25 cellular contexts compared by ENCODE assay signal in the genomic region with DNA sequence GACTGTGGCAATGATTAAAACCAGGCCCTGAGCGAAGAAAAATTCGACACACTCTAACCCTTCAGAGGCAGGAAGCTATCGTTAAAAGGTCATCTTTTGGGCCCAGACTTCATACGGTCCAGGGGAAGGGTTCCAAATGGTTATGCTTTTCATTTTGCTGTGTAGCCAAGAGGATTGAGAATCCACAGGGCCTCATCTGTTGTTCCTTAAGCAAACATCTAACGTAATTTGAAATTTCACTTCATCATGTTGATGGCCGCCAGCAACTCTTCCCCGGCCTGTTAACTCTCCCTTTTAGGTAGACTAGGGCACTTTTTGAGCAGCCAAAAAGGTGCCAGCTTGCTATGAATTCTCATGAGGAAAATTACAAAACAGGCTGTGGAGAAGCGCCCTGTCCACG.
A peak's percentile ranks its signal among the peaks of the same experiment; 100 is the strongest.
DNase-seq lines count a peak whose midpoint lies in the region; ATAC-seq and TF ChIP-seq lines count a peak whose summit lies in the region.
"Had no signal": no experiment of that assay in that cellular context is flagged by ENCODE, and none has a peak within 500 bp of the region (broad histone marks: within the 10 kb centered on the region; RNA-seq: fewer than 3 reads in every experiment).

No MANE protein-coding gene starts in this region.

- H3F3A ChIP-seq in neural progenitor cell (ENCODE audit: low read depth), result peaks cover 44% of the 10 kb centered on the region

- H3K36me3 ChIP-seq in ectodermal cell (ENCODE audit: control insufficient read depth, insufficient read depth, low read length), result no peaks in the 10 kb centered on the region
- no peaks in the 10 kb centered on the region for H3K36me3 ChIP-seq in hepatocyte (replicated peaks; ENCODE audit: insufficient read depth, low read depth)
- no peaks in the 10 kb centered on the region for H3K36me3 ChIP-seq in neural progenitor cell
- H3K36me3 ChIP-seq in stomach smooth muscle (ENCODE audit: control insufficient read depth in 2 of 2, insufficient read depth in 2 of 2, low read length in 2 of 2), result no peaks in the 10 kb centered on the region
- H3K36me3 ChIP-seq in vagina, result no peaks in the 10 kb centered on the region
- H3K36me3 ChIP-seq: BLaER1 treated with 17β-estradiol and CSF1 and Interleukin-3, amounts not matched to agents 10 nM and 100 nM; HAP-1 had no signal

- WGBS in ectodermal cell, 2 experiments, result 79 to 81% methylated on average over 9 of the region's 9 CpGs
- WGBS in hepatocyte (ENCODE audit: low lambda C conversion rate, missing lambda C conversion rate), result 60% methylated on average over 9 of the region's 9 CpGs

- no peak for TF ChIP-seq POLR2A in vagina (IDR thresholded peaks at IDR 0.05)

- H3K4me3 ChIP-seq in ectodermal cell (ENCODE audit: insufficient read depth, low read depth, low read length) (no peak overlapping the region), hepatocyte (no peak overlapping the region), neural progenitor cell (no peak overlapping the region), stomach smooth muscle (ENCODE audit: low read length in 2 of 2) (peak overlapping the region in 1 of 2 donors; percentile 18), vagina (no peak overlapping the region)
- H3K4me3 ChIP-seq: A549; BLaER1 treated with 17β-estradiol and CSF1 and Interleukin-3, amounts not matched to agents 10 nM and 100 nM; GM23338; HAP-1 had no signal

- intact Hi-C loops in vagina (cut with DNase I), result no loop called here

- H3K4me2 ChIP-seq in hepatocyte (no peak overlapping the region), neural progenitor cell (no peak overlapping the region)
- H3K4me2 ChIP-seq: A549; BLaER1 treated with 17β-estradiol and CSF1 and Interleukin-3, amounts not matched to agents 10 nM and 100 nM had no signal

- peak overlapping the region; percentile 76 for H3K27ac Mint-ChIP-seq in neural progenitor cell
- H3K27ac Mint-ChIP-seq: CD4-positive, alpha-beta memory T cell; GM23338; HFFc6 had no signal

- H3K9me3 ChIP-seq in ectodermal cell (ENCODE audit: control insufficient read depth, low read length) (no peaks in the 10 kb centered on the region), hepatocyte (ENCODE audit: low read depth) (no peaks in the 10 kb centered on the region), neural progenitor cell (ENCODE audit: low read depth) (no peaks in the 10 kb centered on the region), stomach smooth muscle (ENCODE audit: control insufficient read depth in 2 of 2, low read length in 2 of 2) (no peaks in the 10 kb centered on the region), vagina (no peaks in the 10 kb centered on the region)
- H3K9me3 ChIP-seq: A549; BLaER1 treated with 17β-estradiol and CSF1 and Interleukin-3, amounts not matched to agents 10 nM and 100 nM; HAP-1 had no signal

- H3K9ac ChIP-seq in neural progenitor cell, result no peak overlapping the region
- peak overlapping the region in 1 of 2 donors; percentile 21 for H3K9ac ChIP-seq in stomach smooth muscle (ENCODE audit: low read length in 2 of 2)
- H3K9ac ChIP-seq: BLaER1 treated with 17β-estradiol and CSF1 and Interleukin-3, amounts not matched to agents 10 nM and 100 nM had no signal

- peaks cover 6% of the 10 kb centered on the region for H3K27me3 Mint-ChIP-seq in neural progenitor cell (ENCODE audit: insufficient read depth, low read depth)

- ATAC-seq in HG02981 (IDR thresholded peaks at IDR 0.05; ENCODE audit: unreplicated experiment), result no peak
- no peak for ATAC-seq in HG03175 (IDR thresholded peaks at IDR 0.05; ENCODE audit: unreplicated experiment)
- no peak for ATAC-seq in HG02610 (IDR thresholded peaks at IDR 0.05; ENCODE audit: unreplicated experiment)
- ATAC-seq: A549, GM23338, HepG2, SK-N-SH treated with all-trans-retinoic acid at 6 μM for 48 hours had no signal

- DNase-seq in hepatocyte (ENCODE audit: low spot score) (no peak), neural progenitor cell (ENCODE audit: low spot score) (no peak), vagina (ENCODE audit: extremely low spot score in 2 of 2) (no peak)
- DNase-seq: AML-193; CD4-positive, alpha-beta memory T cell; COR-L47; HFFc6; Karpas-422; NCI-H1092; NCI-H1417 treated with DMSO at 0.1 percent for 48 hours; NCI-H1694 treated with DMSO at 0.1 percent for 48 hours; NCI-H2107; NCI-H524; NCI-H748 treated with DMSO at 0.1 percent for 48 hours had no signal

- H3K4me1 ChIP-seq in ectodermal cell (ENCODE audit: control insufficient read depth, insufficient read depth, low read length), result peaks cover 59% of the 10 kb centered on the region
- H3K4me1 ChIP-seq in hepatocyte (ENCODE audit: insufficient read depth), result peaks cover 30% of the 10 kb centered on the region
- H3K4me1 ChIP-seq in neural progenitor cell, result peaks cover 31% of the 10 kb centered on the region
- peaks cover 24% of the 10 kb centered on the region for H3K4me1 ChIP-seq in stomach smooth muscle (ENCODE audit: control insufficient read depth, insufficient read depth, low read length)
- H3K4me1 ChIP-seq in vagina, result no peaks in the 10 kb centered on the region
- H3K4me1 ChIP-seq: A549 had no signal

- H3K4me1 Mint-ChIP-seq in neural progenitor cell, result peaks cover 66% of the 10 kb centered on the region
- H3K4me1 Mint-ChIP-seq: CD4-positive, alpha-beta memory T cell had no signal

- H2AFZ ChIP-seq in hepatocyte (no peak overlapping the region), neural progenitor cell (replicated peaks) (no peak overlapping the region)
- H2AFZ ChIP-seq: GM23338 had no signal

- H3K4me3 Mint-ChIP-seq in neural progenitor cell, result peak overlapping the region; percentile 27
- H3K4me3 Mint-ChIP-seq: CD4-positive, alpha-beta memory T cell; HFFc6 had no signal

- H4K20me1 ChIP-seq in hepatocyte (ENCODE audit: insufficient read depth, poor library complexity, severe bottlenecking) (no peaks in the 10 kb centered on the region), neural progenitor cell (ENCODE audit: low read depth) (peaks cover 43% of the 10 kb centered on the region)
- H4K20me1 ChIP-seq: BLaER1 treated with 17β-estradiol and CSF1 and Interleukin-3, amounts not matched to agents 10 nM and 100 nM had no signal

- no peaks in the 10 kb centered on the region for H3K79me2 ChIP-seq in hepatocyte
- no peaks in the 10 kb centered on the region for H3K79me2 ChIP-seq in neural progenitor cell (ENCODE audit: low read depth)

- peaks cover 26% of the 10 kb centered on the region for H3K36me3 Mint-ChIP-seq in neural progenitor cell
- H3K36me3 Mint-ChIP-seq: CD4-positive, alpha-beta memory T cell had no signal

- no peaks in the 10 kb centered on the region for H3K27me3 ChIP-seq in ectodermal cell (ENCODE audit: control insufficient read depth, insufficient read depth, low read length, poor library complexity, severe bottlenecking)
- no peaks in the 10 kb centered on the region for H3K27me3 ChIP-seq in hepatocyte
- H3K27me3 ChIP-seq in neural progenitor cell, result peaks cover 91% of the 10 kb centered on the region
- H3K27me3 ChIP-seq in stomach smooth muscle (ENCODE audit: control insufficient read depth in 1 of 2, insufficient read depth in 2 of 2, low read length in 2 of 2), result no peaks in the 10 kb centered on the region
- no peaks in the 10 kb centered on the region for H3K27me3 ChIP-seq in vagina
- H3K27me3 ChIP-seq: BLaER1 treated with 17β-estradiol and CSF1 and Interleukin-3, amounts not matched to agents 10 nM and 100 nM had no signal

- TF ChIP-seq CTCF in hepatocyte (IDR thresholded peaks at IDR 0.05; ENCODE audit: poor library complexity), result no peak
- no peak for TF ChIP-seq CTCF in neural progenitor cell (IDR thresholded peaks at IDR 0.05)
- no peak for TF ChIP-seq CTCF in vagina (IDR thresholded peaks at IDR 0.05)

- H3K9me3 Mint-ChIP-seq in neural progenitor cell, result peaks cover 14% of the 10 kb centered on the region
- H3K9me3 Mint-ChIP-seq: CD4-positive, alpha-beta memory T cell; HFFc6 had no signal

- H3K9me2 ChIP-seq in hepatocyte (replicated peaks; ENCODE audit: insufficient read depth), result no peaks in the 10 kb centered on the region

- H3K27ac ChIP-seq in ectodermal cell (ENCODE audit: insufficient read depth, low read depth, low read length, poor library complexity, severe bottlenecking), result peak overlapping the region; percentile 65
- peak overlapping the region; percentile 39 for H3K27ac ChIP-seq in hepatocyte
- no peak overlapping the region for H3K27ac ChIP-seq in neural progenitor cell
- H3K27ac ChIP-seq in stomach smooth muscle (ENCODE audit: low read length), result peak overlapping the region; percentile 37
- no peak overlapping the region for H3K27ac ChIP-seq in vagina
- H3K27ac ChIP-seq: A549; BLaER1 treated with 17β-estradiol and CSF1 and Interleukin-3, amounts not matched to agents 10 nM and 100 nM had no signal

Comparison
In these comparisons a context has a peak if more than half of its experiments do, and no peak if none do; other contexts are left out.
1. H3K27ac ChIP-seq: peak in ectodermal cell (single experiment), hepatocyte (single experiment) and stomach smooth muscle (single experiment); none in neural progenitor cell (single experiment) and vagina (single experiment).